2 cellular contexts compared by ENCODE assay signal in the genomic region with DNA sequence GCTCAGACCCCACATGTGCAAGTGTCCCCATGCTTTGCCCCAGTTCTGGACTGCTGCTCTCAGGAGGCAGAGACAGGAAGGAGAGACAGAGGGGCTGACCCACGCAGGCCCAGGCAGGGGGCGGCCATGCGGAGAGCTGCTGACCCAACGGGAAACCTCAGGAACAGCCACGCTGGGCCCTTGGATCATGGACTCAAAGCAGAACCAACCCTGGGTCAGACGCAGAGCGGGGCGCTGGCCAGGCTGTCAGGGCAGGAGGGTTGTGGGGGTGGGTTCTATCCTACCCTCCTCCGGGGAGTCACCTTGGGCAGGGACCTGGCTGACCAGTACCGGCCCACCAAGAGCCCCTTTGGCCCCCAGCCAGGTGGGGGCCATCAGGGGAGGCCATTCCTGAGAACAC.
TF ChIP-seq lines count a peak whose summit lies in the region.

No MANE protein-coding gene starts in this region.

TF ChIP-seq in HEK293, 187 proteins besides CTCF, POLR2A, EP300 and RAD21:
- TF ChIP-seq SP2 (tag by site-specific recombination; IDR thresholded peaks at IDR 0.05) (0 out of 2 replicates have a peak, but pooled peaks have one; percentile 17), ZNF302 (tag by site-specific recombination; IDR thresholded peaks at IDR 0.05; ENCODE audit: low read depth) (no peak)

TF ChIP-seq in HepG2, 621 proteins besides CTCF, POLR2A, EP300 and RAD21:
- TF ChIP-seq PPARG (CRISPR knock-in tag; conservative IDR thresholded peaks at IDR 0.05) (no peak), NFE2L2 (IDR thresholded peaks at IDR 0.05; ENCODE audit: low read length) (no peak), YEATS2 (CRISPR knock-in tag; IDR thresholded peaks at IDR 0.05; ENCODE audit: borderline replicate concordance) (no peak), ZZZ3 (CRISPR knock-in tag; IDR thresholded peaks at IDR 0.05; ENCODE audit: borderline replicate concordance) (no peak), ZNF441 (CRISPR knock-in tag; IDR thresholded peaks at IDR 0.05; ENCODE audit: borderline replicate concordance) (no peak), CBFB (CRISPR knock-in tag; IDR thresholded peaks at IDR 0.05) (no peak), ZFYVE20 (CRISPR knock-in tag; IDR thresholded peaks at IDR 0.05; ENCODE audit: borderline replicate concordance, low read depth) (no peak), CAMTA2 (CRISPR knock-in tag; IDR thresholded peaks at IDR 0.05; ENCODE audit: borderline replicate concordance) (no peak), ARID4A (CRISPR knock-in tag; IDR thresholded peaks at IDR 0.05; ENCODE audit: borderline replicate concordance) (no peak), ZNF12 (CRISPR knock-in tag; IDR thresholded peaks at IDR 0.05) (no peak), HNRNPL (IDR thresholded peaks at IDR 0.05; ENCODE audit: low read depth, low read length) (no peak), EEA1 (CRISPR knock-in tag; IDR thresholded peaks at IDR 0.05; ENCODE audit: borderline replicate concordance) (no peak), MED1 (CRISPR knock-in tag; IDR thresholded peaks at IDR 0.05) (no peak), ZNF510 (CRISPR knock-in tag; IDR thresholded peaks at IDR 0.05; ENCODE audit: low read depth) (no peak)
- TF ChIP-seq, protein P1, sequence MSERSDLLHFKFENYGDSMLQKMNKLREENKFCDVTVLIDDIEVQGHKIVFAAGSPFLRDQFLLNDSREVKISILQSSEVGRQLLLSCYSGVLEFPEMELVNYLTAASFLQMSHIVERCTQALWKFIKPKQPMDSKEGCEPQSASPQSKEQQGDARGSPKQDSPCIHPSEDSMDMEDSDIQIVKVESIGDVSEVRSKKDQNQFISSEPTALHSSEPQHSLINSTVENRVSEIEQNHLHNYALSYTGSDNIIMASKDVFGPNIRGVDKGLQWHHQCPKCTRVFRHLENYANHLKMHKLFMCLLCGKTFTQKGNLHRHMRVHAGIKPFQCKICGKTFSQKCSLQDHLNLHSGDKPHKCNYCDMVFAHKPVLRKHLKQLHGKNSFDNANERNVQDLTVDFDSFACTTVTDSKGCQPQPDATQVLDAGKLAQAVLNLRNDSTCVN (CRISPR knock-in tag; IDR thresholded peaks at IDR 0.05; ENCODE audit: borderline replicate concordance), result no peak
- TF ChIP-seq, protein P2, sequence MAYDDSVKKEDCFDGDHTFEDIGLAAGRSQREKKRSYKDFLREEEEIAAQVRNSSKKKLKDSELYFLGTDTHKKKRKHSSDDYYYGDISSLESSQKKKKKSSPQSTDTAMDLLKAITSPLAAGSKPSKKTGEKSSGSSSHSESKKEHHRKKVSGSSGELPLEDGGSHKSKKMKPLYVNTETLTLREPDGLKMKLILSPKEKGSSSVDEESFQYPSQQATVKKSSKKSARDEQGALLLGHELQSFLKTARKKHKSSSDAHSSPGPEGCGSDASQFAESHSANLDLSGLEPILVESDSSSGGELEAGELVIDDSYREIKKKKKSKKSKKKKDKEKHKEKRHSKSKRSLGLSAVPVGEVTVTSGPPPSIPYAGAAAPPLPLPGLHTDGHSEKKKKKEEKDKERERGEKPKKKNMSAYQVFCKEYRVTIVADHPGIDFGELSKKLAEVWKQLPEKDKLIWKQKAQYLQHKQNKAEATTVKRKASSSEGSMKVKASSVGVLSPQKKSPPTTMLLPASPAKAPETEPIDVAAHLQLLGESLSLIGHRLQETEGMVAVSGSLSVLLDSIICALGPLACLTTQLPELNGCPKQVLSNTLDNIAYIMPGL (CRISPR knock-in tag; IDR thresholded peaks at IDR 0.05; ENCODE audit: borderline replicate concordance in 1 of 2, low read depth in 1 of 2), result no peak
- TF ChIP-seq, protein P3, sequence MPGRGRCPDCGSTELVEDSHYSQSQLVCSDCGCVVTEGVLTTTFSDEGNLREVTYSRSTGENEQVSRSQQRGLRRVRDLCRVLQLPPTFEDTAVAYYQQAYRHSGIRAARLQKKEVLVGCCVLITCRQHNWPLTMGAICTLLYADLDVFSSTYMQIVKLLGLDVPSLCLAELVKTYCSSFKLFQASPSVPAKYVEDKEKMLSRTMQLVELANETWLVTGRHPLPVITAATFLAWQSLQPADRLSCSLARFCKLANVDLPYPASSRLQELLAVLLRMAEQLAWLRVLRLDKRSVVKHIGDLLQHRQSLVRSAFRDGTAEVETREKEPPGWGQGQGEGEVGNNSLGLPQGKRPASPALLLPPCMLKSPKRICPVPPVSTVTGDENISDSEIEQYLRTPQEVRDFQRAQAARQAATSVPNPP (CRISPR knock-in tag; IDR thresholded peaks at IDR 0.05), result no peak
